In the genomic region with DNA sequence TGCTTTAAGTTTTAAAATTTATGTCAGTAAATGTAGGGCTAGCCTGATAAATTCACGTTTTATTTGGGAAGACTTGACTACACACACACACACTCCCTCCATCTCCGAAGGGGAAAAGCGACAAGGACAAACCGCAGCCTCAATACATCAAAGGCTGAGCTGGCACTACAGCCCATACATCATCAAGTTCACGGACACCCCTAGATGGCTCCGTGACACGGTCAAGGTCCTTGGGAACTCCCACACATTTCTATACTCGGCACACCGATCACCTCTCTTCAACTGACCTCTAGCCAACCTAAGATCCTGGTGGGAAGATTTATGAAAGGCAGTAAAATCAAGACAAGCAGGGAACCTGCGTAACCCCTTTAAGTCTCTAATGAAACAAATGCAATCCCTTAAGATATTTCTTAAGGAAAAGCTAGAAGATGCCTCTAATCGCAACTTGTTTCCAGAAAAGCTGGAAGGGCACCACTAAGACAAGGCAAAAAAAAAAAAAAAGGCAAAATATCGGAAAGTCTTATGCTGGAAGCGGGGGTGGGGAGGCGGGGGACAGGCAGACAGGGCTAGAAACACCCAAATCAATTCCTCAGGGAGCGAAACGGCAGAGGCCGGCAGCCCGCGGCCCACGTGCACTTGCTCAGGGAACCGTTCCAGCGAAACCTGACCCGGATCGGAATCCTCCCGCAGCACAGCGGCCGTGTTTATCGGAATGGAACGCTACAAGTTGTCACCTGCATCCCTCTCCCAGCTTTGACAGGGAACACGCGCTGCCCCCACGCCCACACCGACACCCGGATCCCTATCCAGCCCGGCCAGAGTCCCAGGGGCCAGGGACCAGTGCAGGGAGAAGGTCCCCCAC, we compare ENCODE assay signal across 8 cellular contexts. TPM values are rescaled to one million over a fixed set of nuclear protein-coding genes. Genes with fewer than 3 reads are reported as not detected.
DNase-seq lines count a peak whose midpoint lies in the region; ATAC-seq and TF ChIP-seq lines count a peak whose summit lies in the region.

No MANE protein-coding gene starts in this region.

- H3K36me3 Mint-ChIP-seq in stimulated activated effector memory CD8-positive, alpha-beta T cell treated with anti-CD3 and anti-CD28 coated beads, Interleukin-12 subunit alpha, Interleukin-12 subunit beta, amount 100 ng/mL, for 72 hours = no peaks in the 10 kb centered on the region

- H3K4me3 ChIP-seq in cardiac fibroblast (replicated peaks in 1 of 2; ENCODE audit: low read depth in 2 of 2, low read length in 2 of 2) (peak overlapping the region; percentile 68 to 80), Karpas-422 (ENCODE audit: low read length) (no peak overlapping the region)

- H3K4me1 ChIP-seq in Karpas-422 (ENCODE audit: low read length) = peaks cover 17% of the 10 kb centered on the region

- peaks cover 17% of the 10 kb centered on the region for H3K4me1 Mint-ChIP-seq in stimulated activated effector memory CD8-positive, alpha-beta T cell treated with anti-CD3 and anti-CD28 coated beads, Interleukin-12 subunit alpha, Interleukin-12 subunit beta, amount 100 ng/mL, for 72 hours

- no peak for TF ChIP-seq CTCF in cardiac fibroblast (IDR thresholded peaks at IDR 0.05; ENCODE audit: low read depth, low read length)

- H3K9me2 ChIP-seq in Karpas-422 (replicated peaks; ENCODE audit: insufficient read depth, low read length) = no peaks in the 10 kb centered on the region

- no peaks in the 10 kb centered on the region for H3K36me3 ChIP-seq in Karpas-422 (ENCODE audit: insufficient read depth, low read length)

- no peak for ATAC-seq in stimulated activated effector memory CD8-positive, alpha-beta T cell treated with anti-CD3 and anti-CD28 coated beads, Interleukin-12 subunit alpha, Interleukin-12 subunit beta, amount 100 ng/mL, for 72 hours
- ATAC-seq in GM18519 (IDR thresholded peaks at IDR 0.05; ENCODE audit: low FRiP score, unreplicated experiment) = no peak

- H3K9me3 Mint-ChIP-seq in stimulated activated effector memory CD8-positive, alpha-beta T cell treated with anti-CD3 and anti-CD28 coated beads, Interleukin-12 subunit alpha, Interleukin-12 subunit beta, amount 100 ng/mL, for 72 hours = no peaks in the 10 kb centered on the region

- no peak overlapping the region for H3K9ac ChIP-seq in Karpas-422 (ENCODE audit: low read length)

- H3K9me3 ChIP-seq in Karpas-422 (ENCODE audit: low read length) = no peaks in the 10 kb centered on the region

- no peak overlapping the region for H3K27ac Mint-ChIP-seq in stimulated activated effector memory CD8-positive, alpha-beta T cell treated with anti-CD3 and anti-CD28 coated beads, Interleukin-12 subunit alpha, Interleukin-12 subunit beta, amount 100 ng/mL, for 72 hours

- peak overlapping the region; percentile 65 for H3K4me3 Mint-ChIP-seq in stimulated activated effector memory CD8-positive, alpha-beta T cell treated with anti-CD3 and anti-CD28 coated beads, Interleukin-12 subunit alpha, Interleukin-12 subunit beta, amount 100 ng/mL, for 72 hours

- no peak overlapping the region for H3K27ac ChIP-seq in Karpas-422 (ENCODE audit: low read length)

- no peaks in the 10 kb centered on the region for H3K79me2 ChIP-seq in Karpas-422 (ENCODE audit: low read length)

- H4K20me1 ChIP-seq in Karpas-422 (ENCODE audit: insufficient read depth, low read depth, low read length) = no peaks in the 10 kb centered on the region

- H3K27me3 ChIP-seq in Karpas-422 (ENCODE audit: low read length) = peaks cover 2% of the 10 kb centered on the region; the same call in 1 of the 2 replicates

- DNase-seq in D341Med (ENCODE audit: low spot score) (peak; percentile 62), NCI-H1105 (lab: John Stamatoyannopoulos, UW) (peak; percentile 18), cardiac fibroblast (ENCODE audit: low read depth in 2 of 2) (peak; percentile 28 to 38), kidney tubule cell (ENCODE audit: low spot score) (peak; percentile 10), Karpas-422 (no peak)
- DNase-seq in stimulated activated effector memory CD8-positive, alpha-beta T cell treated with anti-CD3 and anti-CD28 coated beads, Interleukin-12 subunit alpha, Interleukin-12 subunit beta, amount 100 ng/mL, for 72 hours (ENCODE audit: low spot score in 2 of 2) = no peak
- DNase-seq in stimulated activated CD4-positive, alpha-beta T cell treated with anti-CD3 and anti-CD28 coated beads, Interleukin-2, amount 100 ng/mL, for 48 hours = no peak

- H2AFZ ChIP-seq in Karpas-422 (ENCODE audit: low read length) = no peak overlapping the region

- H3K4me2 ChIP-seq in Karpas-422 (ENCODE audit: low read depth, low read length, poor library complexity, severe bottlenecking) = no peak overlapping the region

RNA-seq across cellular contexts. Expression of gene ARHGAP20, which starts 1.5 kb away (rescaled TPM):
- 0.25 TPM in 1 of 2 replicates, not detected in the other for total RNA-seq in Karpas-422 (2014; rRNA removed; shearing (Covaris generic); ENCODE audit: low replicate concordance)

Comparison
In these comparisons a context has a peak if more than half of its experiments do, and no peak if none do; other contexts are left out.
1. DNase-seq: peak in D341Med (single experiment), NCI-H1105 (single experiment), cardiac fibroblast (2 of 2) and kidney tubule cell (single experiment); none in stimulated activated effector memory CD8-positive, alpha-beta T cell treated with anti-CD3 and anti-CD28 coated beads, Interleukin-12 subunit alpha, Interleukin-12 subunit beta, amount 100 ng/mL, for 72 hours (0 of 2), stimulated activated CD4-positive, alpha-beta T cell treated with anti-CD3 and anti-CD28 coated beads, Interleukin-2, amount 100 ng/mL, for 48 hours (0 of 2) and Karpas-422 (single experiment).